In the genomic region with DNA sequence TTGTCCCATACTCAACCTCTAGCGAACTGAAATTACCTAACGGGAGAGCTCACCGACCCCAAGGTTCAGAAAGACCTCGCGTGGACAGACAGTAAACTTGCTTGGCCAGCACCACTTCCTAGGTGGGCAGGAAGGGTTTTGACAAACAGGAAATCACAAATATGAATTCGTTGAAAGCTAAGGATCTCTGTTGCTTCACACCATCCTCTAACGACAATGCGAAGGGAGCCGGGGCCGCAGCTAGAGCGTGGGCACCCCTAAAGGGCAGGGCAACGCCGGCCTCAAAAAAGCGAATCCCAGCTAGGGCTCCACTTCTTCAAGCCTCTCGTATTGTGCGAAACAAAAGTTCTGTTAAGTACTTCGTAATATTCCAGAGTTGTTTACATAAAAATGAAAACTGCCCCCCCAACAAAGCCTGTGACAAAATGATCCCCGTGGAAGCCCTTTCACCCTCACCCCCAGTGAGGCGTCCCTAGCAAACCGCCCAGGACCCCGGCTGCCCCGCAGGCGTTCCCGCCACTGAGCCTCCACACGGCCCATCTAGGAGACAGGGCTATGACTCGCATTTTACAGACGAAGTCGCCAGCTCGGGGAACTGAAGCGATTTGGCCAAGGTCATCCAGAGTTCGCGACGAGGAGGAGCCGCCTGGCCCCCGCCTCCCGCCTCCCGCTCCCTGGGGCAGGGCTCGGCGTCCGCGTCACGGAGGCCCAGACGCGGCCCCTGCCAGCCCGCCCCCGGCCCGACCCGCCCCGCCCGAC, we compare ENCODE assay signal across 8 cellular contexts. TPM values are rescaled to one million over a fixed set of nuclear protein-coding genes. Genes with fewer than 3 reads are reported as not detected.
DNase-seq lines count a peak whose midpoint lies in the region; ATAC-seq and TF ChIP-seq lines count a peak whose summit lies in the region.

No MANE protein-coding gene starts in this region.

- peak overlapping the region; percentile 91 for H3K4me3 Mint-ChIP-seq in activated CD4-positive, alpha-beta T cell treated with anti-CD3 and anti-CD28 coated beads for 36 hours

- CTCF ChIA-PET in activated CD4-positive, alpha-beta T cell treated with anti-CD3 and anti-CD28 coated beads for 36 hours (lab: Charles Lee), result interaction anchor here (0.6 to 1.9 kb wide), 7 partner anchors 19 to 498 kb away, joined by 3 to 13 read pairs (median 3); a partner anchor contains a TSS

- no peak for TF ChIP-seq CTCF in choroid plexus epithelial cell (conservative IDR thresholded peaks at IDR 0.05; ENCODE audit: low read depth, low read length)

- ATAC-seq in HG02884 (IDR thresholded peaks at IDR 0.05; ENCODE audit: unreplicated experiment), result peak; percentile 72
- peak; percentile 87 for ATAC-seq in activated CD4-positive, alpha-beta T cell treated with anti-CD3 and anti-CD28 coated beads for 36 hours

- peak overlapping the region; percentile 80 for H3K4me3 ChIP-seq in choroid plexus epithelial cell (ENCODE audit: low read depth, low read length)

- peaks cover 30% of the 10 kb centered on the region for H3K4me1 Mint-ChIP-seq in activated CD4-positive, alpha-beta T cell treated with anti-CD3 and anti-CD28 coated beads for 36 hours

- H3K36me3 Mint-ChIP-seq in activated CD4-positive, alpha-beta T cell treated with anti-CD3 and anti-CD28 coated beads for 36 hours (ENCODE audit: low read depth), result peaks cover 31% of the 10 kb centered on the region

- POLR2A ChIA-PET in activated CD4-positive, alpha-beta T cell treated with anti-CD3 and anti-CD28 coated beads for 36 hours (lab: Charles Lee), result interaction anchor here (0.5 to 1.9 kb wide), 10 partner anchors 9 to 1051 kb away, joined by 3 to 12 read pairs (median 4); no protein-coding TSS in a partner anchor

- H3K9me3 Mint-ChIP-seq in activated CD4-positive, alpha-beta T cell treated with anti-CD3 and anti-CD28 coated beads for 36 hours (ENCODE audit: low read depth), result no peaks in the 10 kb centered on the region

- peak overlapping the region; percentile 93 for H3K27ac Mint-ChIP-seq in activated CD4-positive, alpha-beta T cell treated with anti-CD3 and anti-CD28 coated beads for 36 hours

- intact Hi-C loops in activated CD4-positive, alpha-beta T cell treated with anti-CD3 and anti-CD28 coated beads for 36 hours (cut with DNase I, micrococcal nuclease), result loop anchor here (1.0 to 5.0 kb wide), 15 partner anchors 99 to 1025 kb away; a partner anchor contains a TSS

- no peaks in the 10 kb centered on the region for H3K27me3 Mint-ChIP-seq in activated CD4-positive, alpha-beta T cell treated with anti-CD3 and anti-CD28 coated beads for 36 hours

- DNase-seq in NCI-H2029 (lab: John Stamatoyannopoulos, UW) (peak; percentile 58), NCI-H2029 treated with DMSO at 0.1 percent for 48 hours (lab: John Stamatoyannopoulos, UW) (no peak), NCI-H2171 (lab: John Stamatoyannopoulos, UW) (peak; percentile 71), choroid plexus epithelial cell (ENCODE audit: low read depth) (peak; percentile 88), left kidney (ENCODE audit: low read depth, low spot score) (peak; percentile 91)
- DNase-seq in activated CD4-positive, alpha-beta T cell treated with anti-CD3 and anti-CD28 coated beads for 36 hours, result peak; percentile 89
- peak; percentile 87 for DNase-seq in stimulated activated CD4-positive, alpha-beta T cell treated with anti-CD3 and anti-CD28 coated beads, Interleukin-1b, Interleukin-23, amount 100 ng/mL, for 48 hours

RNA-seq across cellular contexts. Expression of a gene that starts 0.5 kb away (rescaled TPM):
- 10 to 100 TPM; 33.9 to 39.1 TPM for total RNA-seq in activated CD4-positive, alpha-beta T cell treated with anti-CD3 and anti-CD28 coated beads for 36 hours

RNA-seq across cellular contexts. Expression of a gene that starts 5.0 kb away (rescaled TPM):
- total RNA-seq in activated CD4-positive, alpha-beta T cell treated with anti-CD3 and anti-CD28 coated beads for 36 hours, result not detected
